Comparison of ENCODE assay signal across 31 cellular contexts in the genomic region with DNA sequence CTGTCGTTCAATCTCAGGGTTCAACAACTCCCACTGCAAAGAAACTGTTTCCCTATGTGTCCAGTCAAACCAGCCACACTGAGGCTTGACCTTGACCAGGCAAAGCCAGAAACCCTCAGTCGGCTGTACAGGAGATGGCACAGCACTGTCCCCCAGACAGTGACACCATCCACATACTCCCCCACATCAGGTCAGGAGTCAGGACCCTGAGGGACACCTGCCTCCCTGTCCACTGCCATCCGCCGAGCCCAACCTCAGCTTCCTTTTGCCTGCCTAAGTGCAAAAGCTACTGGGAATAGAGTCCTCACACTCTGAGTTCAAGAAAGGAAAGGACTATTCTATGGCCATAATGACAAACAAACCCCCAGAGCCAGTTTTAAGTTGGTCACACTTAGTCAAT.
"Had no signal": no experiment of that assay in that cellular context is flagged by ENCODE, and none has a peak within 500 bp of the region (broad histone marks: within the 10 kb centered on the region; RNA-seq: fewer than 3 reads in every experiment).

No MANE protein-coding gene starts in this region.

- FAIRE-seq: endometrium, keratinocyte, urothelium cell line had no signal

- H2AFZ ChIP-seq: neural progenitor cell, parathyroid adenoma had no signal

- H3K9ac ChIP-seq: neural progenitor cell, parathyroid adenoma had no signal

- H3K9me3 ChIP-seq: esophagus squamous epithelium, heart right ventricle, mucosa of descending colon, right lobe of liver, testis, tibial nerve, upper lobe of left lung had no signal

- H3K79me2 ChIP-seq: parathyroid adenoma had no signal

- H3K4me3 ChIP-seq: esophagus squamous epithelium, heart right ventricle, lung, mucosa of descending colon, neural progenitor cell, right lobe of liver, smooth muscle cell, testis, tibial nerve, upper lobe of left lung had no signal

- H3K27me3 Mint-ChIP-seq: progenitor cell of endocrine pancreas had no signal

- H3K36me3 ChIP-seq: neural progenitor cell had no signal

- H3K4me3 Mint-ChIP-seq: effector memory CD8-positive, alpha-beta T cell; mesothelial cell of epicardium; naive B cell; nephron; neural progenitor cell had no signal

- H3K4me2 ChIP-seq: neural progenitor cell, smooth muscle cell had no signal

- H3K4me1 Mint-ChIP-seq: mesothelial cell of epicardium, nephron, neural progenitor cell had no signal

- H3K27ac Mint-ChIP-seq: effector memory CD8-positive, alpha-beta T cell; mesothelial cell of epicardium; nephron; neural progenitor cell; progenitor cell of endocrine pancreas had no signal

- H3K9me3 Mint-ChIP-seq: effector memory CD8-positive, alpha-beta T cell; memory B cell; mesothelial cell of epicardium; naive B cell; nephron; neural progenitor cell had no signal

- H3K36me3 Mint-ChIP-seq: memory B cell, naive B cell had no signal

- DNase-seq: cortex of kidney; effector memory CD8-positive, alpha-beta T cell; erythroblast; esophagus squamous epithelium; foreskin melanocyte; glutamatergic neuron; heart right ventricle; hippocampal formation; naive B cell; right lobe of liver; stimulated activated CD4-positive, alpha-beta T cell treated with anti-CD3 and anti-CD28 coated beads, Interleukin-12 subunit alpha, Interleukin-12 subunit beta, amount 100 ng/mL, for 4 hours; stimulated activated CD4-positive, alpha-beta T cell treated with anti-CD3 and anti-CD28 coated beads, Interleukin-1b, Interleukin-23, amount 100 ng/mL, for 48 hours; stimulated activated CD4-positive, alpha-beta T cell treated with anti-CD3 and anti-CD28 coated beads, Interleukin-4, amount 100 ng/mL, for 1 hour; stimulated activated CD8-positive, alpha-beta memory T cell treated with anti-CD3 and anti-CD28 coated beads, Interleukin-4, amount 100 ng/mL, for 48 hours; stimulated activated naive CD4-positive, alpha-beta T cell; substantia nigra; testis had no signal

- H3K4me1 ChIP-seq: heart right ventricle, neural progenitor cell, parathyroid adenoma, testis, tibial nerve, upper lobe of left lung had no signal

- H3K27me3 ChIP-seq: esophagus squamous epithelium, heart right ventricle, neural progenitor cell, right lobe of liver, testis, tibial nerve, upper lobe of left lung had no signal

- H3K27ac ChIP-seq: esophagus squamous epithelium, heart right ventricle, neural progenitor cell, parathyroid adenoma, right lobe of liver, testis, tibial nerve, upper lobe of left lung had no signal
